In the genomic region with DNA sequence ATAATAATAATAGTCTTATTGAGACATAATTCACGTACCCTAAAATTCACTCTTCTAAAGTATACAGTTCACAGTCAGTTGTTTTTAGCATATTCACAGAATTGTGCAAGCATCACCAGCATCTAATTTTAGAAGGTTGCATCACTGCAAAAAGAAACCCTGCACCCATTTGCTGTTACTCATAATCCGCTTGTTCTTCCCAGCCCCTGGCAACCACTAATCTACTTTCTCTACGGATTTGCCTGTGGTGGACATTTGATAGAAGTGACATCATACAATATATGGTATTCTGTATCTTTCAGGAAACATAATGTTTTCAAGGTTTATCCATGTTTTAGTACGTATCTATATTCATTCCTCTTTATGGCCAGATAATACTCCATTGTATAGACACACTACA, we compare ENCODE assay signal across 14 cellular contexts. TPM values are rescaled to one million over a fixed set of nuclear protein-coding genes. Genes with fewer than 3 reads are reported as not detected.
DNase-seq lines count a peak whose midpoint lies in the region; ATAC-seq and TF ChIP-seq lines count a peak whose summit lies in the region.
"Had no signal": no experiment of that assay in that cellular context is flagged by ENCODE, and none has a peak within 500 bp of the region (broad histone marks: within the 10 kb centered on the region; RNA-seq: fewer than 3 reads in every experiment).

No MANE protein-coding gene starts in this region.

- no peak overlapping the region for H3K4me3 Mint-ChIP-seq in MCF 10A (ENCODE audit: unreplicated experiment)
- H3K4me3 Mint-ChIP-seq: activated CD4-positive, alpha-beta memory T cell treated with anti-CD3 and anti-CD28 coated beads for 36 hours; T-helper 1 cell treated with Interleukin-12 subunit alpha and Interleukin-12 subunit beta and Interleukin-4 antibody, amounts not matched to agents 30 μg/mL and 1 μg/mL, for 36 hours had no signal

- no peak for ATAC-seq in HG02763 (IDR thresholded peaks at IDR 0.05; ENCODE audit: unreplicated experiment)

- BruUV-seq in MCF 10A (replicated peaks; lab: Mats Ljungman, UMichigan): no TSS peak

- H3K36me3 Mint-ChIP-seq in MCF 10A (ENCODE audit: insufficient read depth, unreplicated experiment): peaks cover 6% of the 10 kb centered on the region
- H3K36me3 Mint-ChIP-seq: activated CD4-positive, alpha-beta memory T cell treated with anti-CD3 and anti-CD28 coated beads for 36 hours had no signal

- TF ChIP-seq POLR2A in breast epithelium (IDR thresholded peaks at IDR 0.05): no peak

- no peaks in the 10 kb centered on the region for H3K4me1 Mint-ChIP-seq in MCF 10A (ENCODE audit: insufficient read depth, unreplicated experiment)

- H3K27me3 ChIP-seq in breast epithelium (no peaks in the 10 kb centered on the region), SJCRH30 (no peaks in the 10 kb centered on the region)
- H3K27me3 ChIP-seq: colonic mucosa had no signal

- TF ChIP-seq CTCF in MCF 10A (IDR thresholded peaks at IDR 0.05; ENCODE audit: unreplicated experiment): no peak
- no peak for TF ChIP-seq CTCF in breast epithelium (IDR thresholded peaks at IDR 0.05)

- H3K4me1 ChIP-seq in breast epithelium (no peaks in the 10 kb centered on the region), SJCRH30 (peaks cover 8% of the 10 kb centered on the region)
- H3K4me1 ChIP-seq: colonic mucosa had no signal

- H3K36me3 ChIP-seq in breast epithelium (no peaks in the 10 kb centered on the region), SJCRH30 (no peaks in the 10 kb centered on the region)
- H3K36me3 ChIP-seq: colonic mucosa had no signal

- H3K27ac Mint-ChIP-seq in MCF 10A (ENCODE audit: low read depth, unreplicated experiment): no peak overlapping the region
- H3K27ac Mint-ChIP-seq: activated CD4-positive, alpha-beta memory T cell treated with anti-CD3 and anti-CD28 coated beads for 36 hours; T-helper 1 cell treated with Interleukin-12 subunit alpha and Interleukin-12 subunit beta and Interleukin-4 antibody, amounts not matched to agents 30 μg/mL and 1 μg/mL, for 36 hours had no signal

- H3K4me3 ChIP-seq in breast epithelium (no peak overlapping the region), SJCRH30 (no peak overlapping the region)
- H3K4me3 ChIP-seq: colonic mucosa had no signal

- no peaks in the 10 kb centered on the region for H3K9me3 ChIP-seq in breast epithelium
- no peaks in the 10 kb centered on the region for H3K9me3 ChIP-seq in SJCRH30 (replicated peaks)
- H3K9me3 ChIP-seq: colonic mucosa had no signal

- CTCF ChIA-PET in MCF 10A (lab: Yijun Ruan, JAX): interaction anchor here (0.7 to 13.7 kb wide), 3 partner anchors 10 to 152 kb away, joined by 3 to 420 read pairs (median 6); no protein-coding TSS in a partner anchor

- no peaks in the 10 kb centered on the region for H3K9me3 Mint-ChIP-seq in MCF 10A (ENCODE audit: unreplicated experiment)
- H3K9me3 Mint-ChIP-seq: activated CD4-positive, alpha-beta memory T cell treated with anti-CD3 and anti-CD28 coated beads for 36 hours; T-helper 1 cell treated with Interleukin-12 subunit alpha and Interleukin-12 subunit beta and Interleukin-4 antibody, amounts not matched to agents 30 μg/mL and 1 μg/mL, for 36 hours had no signal

- DNase-seq in MCF 10A (ENCODE audit: unreplicated experiment) (peak; percentile 88), breast epithelium (ENCODE audit: low spot score in 2 of 2) (no peak), SJCRH30 (peak; percentile 44 to 73), fibroblast of the conjunctiva (ENCODE audit: low read depth) (peak; percentile 85), stromal cell of bone marrow (ENCODE audit: low read depth) (peak; percentile 93), activated gamma-delta T cell treated with Interleukin-2 at 50 U/mL for 16 hours (no peak)
- DNase-seq in stimulated activated CD8-positive, alpha-beta memory T cell treated with anti-CD3 and anti-CD28 coated beads, Interleukin-4, amount 100 ng/mL, for 48 hours: no peak
- DNase-seq: activated CD4-positive, alpha-beta memory T cell treated with anti-CD3 and anti-CD28 coated beads for 36 hours; colonic mucosa; NCI-H1048; NCI-H69 had no signal

- intact Hi-C loops in MCF 10A (cut with micrococcal nuclease) (no loop called here), breast epithelium (cut with DNase I; ENCODE audit: low total_unique reads) (no loop called here)

- no peaks in the 10 kb centered on the region for H3K27me3 Mint-ChIP-seq in MCF 10A (ENCODE audit: insufficient read depth, unreplicated experiment)

- POLR2A ChIA-PET in MCF 10A (lab: Yijun Ruan, JAX): no interaction called here

- H3K27ac ChIP-seq in breast epithelium (no peak overlapping the region), SJCRH30 (no peak overlapping the region; the same call in 1 of the 2 replicates)
- H3K27ac ChIP-seq: 22Rv1, colonic mucosa had no signal

RNA-seq across cellular contexts. Expression of a gene that starts 41.5 kb away (rescaled TPM):
- total RNA-seq in MCF 10A (2022): 1.3 and 2.2 TPM in 2 replicates
- total RNA-seq in breast epithelium: 10 to 100 TPM in 1 of 3 donors, 1 to 10 TPM in 2; 7.0 to 12.8 (median 7.5) TPM
- 8.9 and 11.3 TPM in 2 replicates for total RNA-seq in SJCRH30 (2014; rRNA removed; shearing (Covaris generic))

Comparison
In these comparisons a context has a peak if more than half of its experiments do, and no peak if none do; other contexts are left out.
1. DNase-seq: peak in MCF 10A (single experiment), SJCRH30 (2 of 2), fibroblast of the conjunctiva (single experiment) and stromal cell of bone marrow (single experiment); none in breast epithelium (0 of 2), stimulated activated CD8-positive, alpha-beta memory T cell treated with anti-CD3 and anti-CD28 coated beads, Interleukin-4, amount 100 ng/mL, for 48 hours (single experiment) and activated gamma-delta T cell treated with Interleukin-2 at 50 U/mL for 16 hours (single experiment).